Comparison of ENCODE assay signal across 11 cellular contexts in the genomic region with DNA sequence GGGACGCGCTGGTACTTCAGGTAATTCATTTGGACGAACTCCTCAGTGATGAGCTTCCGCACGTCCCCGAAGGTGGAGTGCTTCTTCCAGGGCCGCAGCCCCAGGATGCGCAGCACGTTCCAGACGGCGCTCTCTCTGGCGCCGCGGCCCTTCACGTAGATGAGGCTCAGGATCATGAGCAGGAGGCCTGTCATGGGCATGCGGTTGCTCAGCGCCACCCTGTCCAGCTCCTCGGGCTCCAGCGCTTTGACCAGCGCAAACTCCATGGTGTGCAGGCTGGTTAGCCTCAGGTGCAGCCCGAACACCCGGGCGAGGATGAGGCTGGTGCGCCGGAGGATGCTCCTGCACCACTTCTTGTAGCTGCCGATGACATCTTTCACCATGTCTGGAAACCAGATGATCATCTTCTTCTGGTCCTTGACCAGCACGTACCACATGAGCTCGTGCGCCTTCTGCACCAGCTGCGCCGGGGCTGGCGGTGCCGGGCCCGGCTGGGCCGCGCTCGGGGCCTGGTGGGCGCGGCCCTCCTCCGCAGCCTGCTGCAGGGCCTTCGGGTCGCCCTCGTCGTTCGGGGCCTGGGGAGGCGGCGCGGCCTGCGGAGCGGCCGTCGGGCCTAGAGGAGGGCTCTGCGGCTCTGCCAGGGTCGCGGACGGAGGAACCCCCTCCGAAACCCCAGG. TPM values are rescaled to one million over a fixed set of nuclear protein-coding genes. Genes with fewer than 3 reads are reported as not detected.
DNase-seq lines count a peak whose midpoint lies in the region; ATAC-seq and TF ChIP-seq lines count a peak whose summit lies in the region.
"Had no signal": no experiment of that assay in that cellular context is flagged by ENCODE, and none has a peak within 500 bp of the region (broad histone marks: within the 10 kb centered on the region; RNA-seq: fewer than 3 reads in every experiment).

No MANE protein-coding gene starts in this region.

- no peaks in the 10 kb centered on the region for H3K4me1 Mint-ChIP-seq in immature natural killer cell

- H3K9ac ChIP-seq in mesenchymal stem cell (ENCODE audit: low read length) = peak overlapping the region; percentile 81

- no peak overlapping the region for H2BK120ac ChIP-seq in mesenchymal stem cell (ENCODE audit: low read depth, low read length)

- no peaks in the 10 kb centered on the region for H3K79me1 ChIP-seq in mesenchymal stem cell (replicated peaks; ENCODE audit: low read length, poor library complexity, severe bottlenecking)

- CTCF ChIA-PET in GM10248 (lab: Yijun Ruan, JAX) = no interaction called here

- H3K4me3 Mint-ChIP-seq in immature natural killer cell = no peak overlapping the region

- H3K4me1 ChIP-seq in mesenchymal stem cell (ENCODE audit: control insufficient read depth, insufficient read depth, low read depth, low read length) (no peaks in the 10 kb centered on the region), thoracic aorta (ENCODE audit: control insufficient read depth in 1 of 2, low read depth in 2 of 2) (peaks cover 0 to 7% of the 10 kb centered on the region in 2 donors)

- H3K9me3 ChIP-seq in mesenchymal stem cell (ENCODE audit: control insufficient read depth, low read length) (no peaks in the 10 kb centered on the region), thoracic aorta (no peaks in the 10 kb centered on the region)

- DNase-seq in NCI-H1417 (lab: John Stamatoyannopoulos, UW) (peak in 2 of 3 experiments; percentile 65 to 71), NCI-H1417 treated with DMSO at 0.1 percent for 48 hours (lab: John Stamatoyannopoulos, UW) (no peak), epithelial cell of esophagus (ENCODE audit: low read depth) (no peak), mesenchymal stem cell (peak; percentile 15), thoracic aorta (ENCODE audit: low spot score) (no peak), immature natural killer cell (no peak), GM10248 (ENCODE audit: extremely low spot score) (no peak)
- DNase-seq: erythroblast had no signal

- H3K23ac ChIP-seq in mesenchymal stem cell (ENCODE audit: low read length in 2 of 2) = no peak overlapping the region

- WGBS in mesenchymal stem cell = 57% methylated on average over 50 of the region's 57 CpGs

- H3K27ac ChIP-seq in mesenchymal stem cell (ENCODE audit: low read length, poor library complexity, severe bottlenecking) = no peak overlapping the region
- H3K27ac ChIP-seq in thoracic aorta = no peak overlapping the region
- H3K27ac ChIP-seq: 22Rv1 had no signal

- no peak overlapping the region for H3K14ac ChIP-seq in mesenchymal stem cell (ENCODE audit: low read length in 2 of 2)

- H4K91ac ChIP-seq in mesenchymal stem cell (ENCODE audit: low read length) = peak overlapping the region; percentile 3

- no peaks in the 10 kb centered on the region for H3K36me3 ChIP-seq in mesenchymal stem cell (ENCODE audit: control insufficient read depth in 1 of 2, insufficient read depth in 2 of 2, low read depth in 1 of 2, low read length in 2 of 2)
- H3K36me3 ChIP-seq in thoracic aorta = no peaks in the 10 kb centered on the region

- H2AK5ac ChIP-seq in mesenchymal stem cell (ENCODE audit: low read length, severe bottlenecking) = no peak overlapping the region

- peak overlapping the region; percentile 51 for H3K4me3 ChIP-seq in epithelial cell of esophagus (ENCODE audit: low read length)
- H3K4me3 ChIP-seq in mesenchymal stem cell (ENCODE audit: insufficient read depth in 1 of 2, low read depth in 1 of 2, low read length in 2 of 2) = peak overlapping the region; percentile 38 to 81
- peak overlapping the region; percentile 66 for H3K4me3 ChIP-seq in thoracic aorta

- no peak overlapping the region for H2AFZ ChIP-seq in mesenchymal stem cell (ENCODE audit: low read depth, low read length)

- peak overlapping the region; percentile 33 for H4K8ac ChIP-seq in mesenchymal stem cell (ENCODE audit: low read length)

- H3K4ac ChIP-seq in mesenchymal stem cell (ENCODE audit: low read depth in 1 of 2, low read length in 2 of 2) = no peak overlapping the region

- POLR2A ChIA-PET in GM10248 (lab: Yijun Ruan, JAX) = no interaction called here

- H2BK15ac ChIP-seq in mesenchymal stem cell (ENCODE audit: low read depth, poor library complexity, severe bottlenecking) = no peak overlapping the region

- H3K27me3 ChIP-seq in mesenchymal stem cell (ENCODE audit: control insufficient read depth in 1 of 2, insufficient read depth in 1 of 2, low read length in 2 of 2) (no peaks in the 10 kb centered on the region), thoracic aorta (replicated peaks; ENCODE audit: insufficient read depth) (no peaks in the 10 kb centered on the region)

- H2BK5ac ChIP-seq in mesenchymal stem cell (ENCODE audit: low read depth, low read length, poor library complexity, severe bottlenecking) = no peak overlapping the region

- no peak overlapping the region for H3K27ac Mint-ChIP-seq in immature natural killer cell

- H3K27me3 Mint-ChIP-seq in immature natural killer cell (ENCODE audit: low read depth in 3 of 3) = peaks cover 0 to 2% (median 0%) of the 10 kb centered on the region in 3 donors

- H3K36me3 Mint-ChIP-seq in immature natural killer cell = no peaks in the 10 kb centered on the region

- peak overlapping the region in 1 of 2 experiments; percentile 47 for H3K18ac ChIP-seq in mesenchymal stem cell (ENCODE audit: low read depth in 1 of 2, low read length in 2 of 2)

- no peak overlapping the region for H3K4me2 ChIP-seq in mesenchymal stem cell (ENCODE audit: low read length, poor library complexity, severe bottlenecking)

- H2BK12ac ChIP-seq in mesenchymal stem cell (ENCODE audit: low read length in 2 of 2) = no peak overlapping the region

- peaks cover 0 to 22% (median 7%) of the 10 kb centered on the region in 6 donors for H3K9me3 Mint-ChIP-seq in immature natural killer cell

- TF ChIP-seq CTCF in epithelial cell of esophagus (IDR thresholded peaks at IDR 0.05; ENCODE audit: insufficient read depth, low read depth, low read length, missing control alignments) (no peak), thoracic aorta (IDR thresholded peaks at IDR 0.05) (no peak), GM10248 (IDR thresholded peaks at IDR 0.05; ENCODE audit: control extremely low read depth, extremely low read depth, low read depth, missing control alignments) (no peak)

- ATAC-seq in thoracic aorta (ENCODE audit: insufficient number of reproducible peaks, low FRiP score, low read depth) (no peak), HG03139 (IDR thresholded peaks at IDR 0.05; ENCODE audit: unreplicated experiment) (no peak)

RNA-seq across cellular contexts. Expression of a gene that starts 0.5 kb away (rescaled TPM):
- 55.4 TPM for polyA plus RNA-seq in mesenchymal stem cell (2013, experiment 1 of 2)
- 55.8 TPM for polyA plus RNA-seq in mesenchymal stem cell (2013, experiment 2 of 2)
- total RNA-seq in thoracic aorta = 10 to 100 TPM; 30.6 to 80.0 TPM
- polyA plus RNA-seq in immature natural killer cell = 1 to 10 TPM; 2.0 to 2.4 (median 2.2) TPM

RNA-seq across cellular contexts. Expression of a gene that starts 38.9 kb away (rescaled TPM):
- 0.94 TPM for polyA plus RNA-seq in mesenchymal stem cell (2013, experiment 1 of 2)
- 0.90 TPM for polyA plus RNA-seq in mesenchymal stem cell (2013, experiment 2 of 2)
- under 1 TPM in 1 of 2 donors, not detected in 1; 0.56 TPM for total RNA-seq in thoracic aorta
- not detected for polyA plus RNA-seq in immature natural killer cell
- total RNA-seq: activated CD8-positive, alpha-beta memory T cell treated with anti-CD3 and anti-CD28 coated beads for 36 hours had no signal

Comparison
In these comparisons a context has a peak if more than half of its experiments do, and no peak if none do; other contexts are left out.
1. DNase-seq: peak in NCI-H1417 (2 of 3) and mesenchymal stem cell (single experiment); none in NCI-H1417 treated with DMSO at 0.1 percent for 48 hours (single experiment), epithelial cell of esophagus (single experiment), thoracic aorta (single experiment), immature natural killer cell (0 of 3) and GM10248 (single experiment).
2. Peak in every context shown above with its lines, with median percentiles within 50 percentile points of each other: H3K4me3 ChIP-seq.